Comparison of ENCODE assay signal across 15 cellular contexts in the genomic region with DNA sequence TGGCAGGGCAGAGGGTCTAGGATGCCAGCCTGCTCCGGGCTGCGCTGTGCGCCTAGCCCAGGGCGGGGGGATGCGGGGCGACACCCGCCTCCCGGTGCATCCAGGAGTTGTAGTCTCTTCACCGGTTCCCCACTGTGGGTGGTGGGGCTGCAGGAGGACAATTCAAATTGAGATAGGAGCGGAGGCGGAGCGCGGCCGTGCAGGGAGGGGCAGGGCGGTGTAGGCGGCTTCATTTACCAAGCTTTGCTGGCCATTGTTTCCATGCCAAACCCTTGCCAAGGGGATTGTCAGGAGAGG.
DNase-seq lines count a peak whose midpoint lies in the region; ATAC-seq, FAIRE-seq and TF ChIP-seq lines count a peak whose summit lies in the region.
"Had no signal": no experiment of that assay in that cellular context is flagged by ENCODE, and none has a peak within 500 bp of the region (broad histone marks: within the 10 kb centered on the region; RNA-seq: fewer than 3 reads in every experiment).

No MANE protein-coding gene starts in this region.

- TF ChIP-seq RAD21 in A549 (conservative IDR thresholded peaks at IDR 0.05 in 1 of 2, IDR thresholded peaks at IDR 0.05 in 1 of 2), result no peak

- POLR2A ChIA-PET in A549 (lab: Yijun Ruan, JAX), result no interaction called here

- TF ChIP-seq EP300 in A549 (IDR thresholded peaks at IDR 0.05), result no peak

- no peak overlapping the region for H3K4me3 Mint-ChIP-seq in stimulated activated memory B cell treated with anti-CD40 and anti-IgM and Interleukin-4, amounts not matched to agents 10 μg/mL and 1 μg/mL and 100 μg/mL, for 72 hours
- H3K4me3 Mint-ChIP-seq: B cell; CD4-positive, alpha-beta T cell; GM23338 had no signal

- H3K4me1 Mint-ChIP-seq in stimulated activated memory B cell treated with anti-CD40 and anti-IgM and Interleukin-4, amounts not matched to agents 10 μg/mL and 1 μg/mL and 100 μg/mL, for 72 hours, result no peaks in the 10 kb centered on the region
- H3K4me1 Mint-ChIP-seq: B cell, GM23338 had no signal

- H3K4me2 ChIP-seq in A549, result peak overlapping the region; percentile 37; the same call in 2 of the 3 replicates
- H3K4me2 ChIP-seq: GM23338, PC-9 had no signal

- H3K36me3 ChIP-seq in WERI-Rb-1, result no peaks in the 10 kb centered on the region

- no peak overlapping the region for H3K27ac Mint-ChIP-seq in stimulated activated memory B cell treated with anti-CD40 and anti-IgM and Interleukin-4, amounts not matched to agents 10 μg/mL and 1 μg/mL and 100 μg/mL, for 72 hours
- H3K27ac Mint-ChIP-seq: B cell; CD4-positive, alpha-beta T cell; GM23338 had no signal

- H3K9me3 ChIP-seq in A549 (no peaks in the 10 kb centered on the region), WERI-Rb-1 (ENCODE audit: severe bottlenecking) (peaks cover 2% of the 10 kb centered on the region)

- H3K9me3 Mint-ChIP-seq in stimulated activated memory B cell treated with anti-CD40 and anti-IgM and Interleukin-4, amounts not matched to agents 10 μg/mL and 1 μg/mL and 100 μg/mL, for 72 hours, result peaks cover 8% of the 10 kb centered on the region

- TF ChIP-seq CTCF in A549 (IDR thresholded peaks at IDR 0.05) (no peak), WERI-Rb-1 (IDR thresholded peaks at IDR 0.05; ENCODE audit: low read depth, low read length) (no peak)

- no peaks in the 10 kb centered on the region for H3K4me1 ChIP-seq in A549

- 61% methylated on average over 10 of the region's 16 CpGs for WGBS in A549 (ENCODE audit: missing lambda C conversion rate)

- no peak for FAIRE-seq in A549 (lab: Jason Lieb, UNC)

- DNase-seq in A549 (ENCODE audit: low read depth in 1 of 2, low spot score in 1 of 2) (no peak), H4 (ENCODE audit: low spot score) (peak; percentile 14), NCI-H774 (lab: John Stamatoyannopoulos, UW) (peak; percentile 25), WERI-Rb-1 (no peak)
- DNase-seq: CD4-positive, alpha-beta T cell; DMS79; NCI-H1048; NCI-H524; PC-9 had no signal

- no peaks in the 10 kb centered on the region for H3K36me3 Mint-ChIP-seq in stimulated activated memory B cell treated with anti-CD40 and anti-IgM and Interleukin-4, amounts not matched to agents 10 μg/mL and 1 μg/mL and 100 μg/mL, for 72 hours

- ATAC-seq in A549 (peak; percentile 21 to 24; a peak in 1 of 6 replicates), HG02840 (IDR thresholded peaks at IDR 0.05; ENCODE audit: low FRiP score, unreplicated experiment) (no peak), GM19463 (IDR thresholded peaks at IDR 0.05; ENCODE audit: unreplicated experiment) (no peak)
- ATAC-seq in stimulated activated memory B cell treated with anti-CD40 and anti-IgM and Interleukin-4, amounts not matched to agents 10 μg/mL and 1 μg/mL and 100 μg/mL, for 72 hours, result no peak
- ATAC-seq: GM23338 had no signal

- no peak for TF ChIP-seq POLR2A in A549 (IDR thresholded peaks at IDR 0.05; ENCODE audit: low read length)

- H3K27ac ChIP-seq in A549, result peak overlapping the region in 1 of 2 experiments; percentile 74; a peak in 2 of 6 replicates
- H3K27ac ChIP-seq in WERI-Rb-1, result peak overlapping the region; percentile 16
- H3K27ac ChIP-seq: PC-9, SK-N-MC had no signal

- CTCF ChIA-PET in A549 (lab: Yijun Ruan, JAX), result no interaction called here

- no peaks in the 10 kb centered on the region for H3K27me3 Mint-ChIP-seq in stimulated activated memory B cell treated with anti-CD40 and anti-IgM and Interleukin-4, amounts not matched to agents 10 μg/mL and 1 μg/mL and 100 μg/mL, for 72 hours
- H3K27me3 Mint-ChIP-seq: B cell; CD4-positive, alpha-beta T cell had no signal

- no peaks in the 10 kb centered on the region for H3K27me3 ChIP-seq in WERI-Rb-1 (ENCODE audit: insufficient read depth, low read depth, severe bottlenecking)

- H3K4me3 ChIP-seq in A549 (peak overlapping the region; percentile 33; the same call in 2 of the 3 replicates), WERI-Rb-1 (ENCODE audit: low read depth, low read length) (no peak overlapping the region)
- H3K4me3 ChIP-seq: GM23338, PC-9, SK-N-MC had no signal

TF ChIP-seq in A549, 52 proteins besides CTCF, POLR2A, EP300 and RAD21:
- TF ChIP-seq NR3C1 (IDR thresholded peaks at IDR 0.05) (no peak), HDAC2 (IDR thresholded peaks at IDR 0.05) (no peak), RCOR1 (IDR thresholded peaks at IDR 0.05; ENCODE audit: low read depth, low read length) (no peak), ZC3H11A (IDR thresholded peaks at IDR 0.05) (no peak), FOXS1 (CRISPR knock-in tag; IDR thresholded peaks at IDR 0.05) (no peak), CHD2 (IDR thresholded peaks at IDR 0.05; ENCODE audit: low read length, partially characterized antibody) (no peak), MYC (IDR thresholded peaks at IDR 0.05; ENCODE audit: borderline replicate concordance, low read length) (no peak), BHLHE40 (IDR thresholded peaks at IDR 0.05; ENCODE audit: low read depth, low read length) (no peak), TFCP2L1 (CRISPR knock-in tag; IDR thresholded peaks at IDR 0.05) (no peak), ZNF302 (CRISPR knock-in tag; IDR thresholded peaks at IDR 0.05) (no peak), FOSL2 (IDR thresholded peaks at IDR 0.05) (no peak), FOSL2 (CRISPR knock-in tag; IDR thresholded peaks at IDR 0.05) (no peak), EHMT2 (IDR thresholded peaks at IDR 0.05; ENCODE audit: low read depth) (no peak), GATA3 (IDR thresholded peaks at IDR 0.05; ENCODE audit: borderline replicate concordance) (no peak), RFX5 (IDR thresholded peaks at IDR 0.05) (no peak), NPAS2 (CRISPR knock-in tag; IDR thresholded peaks at IDR 0.05; ENCODE audit: borderline replicate concordance) (no peak), MAFK (IDR thresholded peaks at IDR 0.05; ENCODE audit: partially characterized antibody) (no peak), JUNB (IDR thresholded peaks at IDR 0.05) (no peak)
- TF ChIP-seq, protein P1, sequence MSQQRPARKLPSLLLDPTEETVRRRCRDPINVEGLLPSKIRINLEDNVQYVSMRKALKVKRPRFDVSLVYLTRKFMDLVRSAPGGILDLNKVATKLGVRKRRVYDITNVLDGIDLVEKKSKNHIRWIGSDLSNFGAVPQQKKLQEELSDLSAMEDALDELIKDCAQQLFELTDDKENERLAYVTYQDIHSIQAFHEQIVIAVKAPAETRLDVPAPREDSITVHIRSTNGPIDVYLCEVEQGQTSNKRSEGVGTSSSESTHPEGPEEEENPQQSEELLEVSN (IDR thresholded peaks at IDR 0.05; ENCODE audit: borderline replicate concordance, low read depth), result no peak
- TF ChIP-seq, protein P2, sequence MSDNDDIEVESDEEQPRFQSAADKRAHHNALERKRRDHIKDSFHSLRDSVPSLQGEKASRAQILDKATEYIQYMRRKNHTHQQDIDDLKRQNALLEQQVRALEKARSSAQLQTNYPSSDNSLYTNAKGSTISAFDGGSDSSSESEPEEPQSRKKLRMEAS (IDR thresholded peaks at IDR 0.05), result no peak

Comparison
In these comparisons a context has a peak if more than half of its experiments do, and no peak if none do; other contexts are left out.
1. ATAC-seq: peak in A549 (2 of 2); none in HG02840 (single experiment), stimulated activated memory B cell treated with anti-CD40 and anti-IgM and Interleukin-4, amounts not matched to agents 10 μg/mL and 1 μg/mL and 100 μg/mL, for 72 hours (single experiment) and GM19463 (single experiment).
2. DNase-seq: peak in H4 (single experiment) and NCI-H774 (single experiment); none in A549 (0 of 2) and WERI-Rb-1 (single experiment).